Comparison of ENCODE assay signal across 1 cellular context in the genomic region with DNA sequence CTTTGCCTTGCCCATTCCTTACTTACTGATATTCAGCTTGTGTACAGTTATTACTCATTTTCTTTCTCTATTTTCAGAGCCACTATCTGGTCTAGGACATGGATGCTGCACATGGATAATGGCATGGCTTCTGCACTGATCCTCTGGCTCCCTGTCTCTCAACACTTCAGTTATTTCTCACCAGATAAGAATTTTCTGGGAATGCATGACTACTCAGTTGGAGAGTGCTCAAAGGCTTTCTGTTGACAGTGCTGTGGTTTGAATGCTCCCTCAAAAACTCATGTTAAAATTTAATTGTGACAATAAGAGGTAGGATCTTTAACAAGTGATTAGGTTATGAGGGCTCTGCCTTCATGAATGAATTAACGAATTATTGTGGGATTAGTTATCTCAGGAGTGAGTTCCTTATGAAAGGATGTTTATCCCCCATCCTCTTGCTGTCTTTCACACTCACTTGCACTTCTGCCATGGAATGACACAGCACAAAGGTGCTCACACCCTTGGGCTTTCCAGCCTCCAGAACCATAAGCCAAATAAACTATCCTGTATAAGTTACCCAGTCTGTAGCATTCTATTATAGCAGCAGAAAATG.
A peak's percentile ranks its signal among the peaks of the same experiment; 100 is the strongest.
TF ChIP-seq lines count a peak whose summit lies in the region.

No MANE protein-coding gene starts in this region.

TF ChIP-seq in K562, 482 proteins besides CTCF, POLR2A, EP300 and RAD21 (continued from another document and continues in another):
- TF ChIP-seq TAF7 (tag; IDR thresholded peaks at IDR 0.05) (no peak), CTBP1 (IDR thresholded peaks at IDR 0.05; ENCODE audit: borderline replicate concordance) (peak; percentile 72; the same call in 1 of the 2 replicates), PYGO2 (tag; IDR thresholded peaks at IDR 0.05) (no peak), SREBF1 (IDR thresholded peaks at IDR 0.05; ENCODE audit: borderline replicate concordance, low read depth, low read length) (no peak), MTA2 (IDR thresholded peaks at IDR 0.05; ENCODE audit: low read depth) (no peak), MIER1 (IDR thresholded peaks at IDR 0.05; ENCODE audit: low read depth) (no peak), LEF1 (IDR thresholded peaks at IDR 0.05) (peak; percentile 52; the same call in 1 of the 2 replicates), SMARCB1 (IDR thresholded peaks at IDR 0.05; ENCODE audit: insufficient read length, low read depth) (no peak), ARID1B (IDR thresholded peaks at IDR 0.05) (peak; percentile 89), ZNF584 (CRISPR knock-in tag; IDR thresholded peaks at IDR 0.05; ENCODE audit: low read depth) (peak; percentile 61; the same call in 1 of the 2 replicates), ADNP (tag; IDR thresholded peaks at IDR 0.05) (no peak), RBM22 (IDR thresholded peaks at IDR 0.05; ENCODE audit: low read depth, low read length, poor library complexity, severe bottlenecking) (no peak), NEUROD1 (IDR thresholded peaks at IDR 0.05; ENCODE audit: borderline replicate concordance, low read depth, low read length, partially characterized antibody) (no peak), PML (IDR thresholded peaks at IDR 0.05; ENCODE audit: low read length) (no peak), ETV6 (IDR thresholded peaks at IDR 0.05; ENCODE audit: borderline replicate concordance in 1 of 2, low read depth in 2 of 2, low read length in 1 of 2) (no peak), ETV6 (CRISPR knock-in tag; IDR thresholded peaks at IDR 0.05; ENCODE audit: borderline replicate concordance) (no peak), MAFK (IDR thresholded peaks at IDR 0.05; ENCODE audit: low read length) (peak; percentile 60), HNRNPL (IDR thresholded peaks at IDR 0.05; ENCODE audit: low read depth, low read length) (no peak), CBFA2T3 (IDR thresholded peaks at IDR 0.05) (peak; percentile 82), POLR2G (IDR thresholded peaks at IDR 0.05; ENCODE audit: low read depth, low read length) (no peak), HIVEP1 (CRISPR knock-in tag; IDR thresholded peaks at IDR 0.05) (no peak), TCFL5 (CRISPR knock-in tag; conservative IDR thresholded peaks at IDR 0.05) (no peak), SMARCA4 (IDR thresholded peaks at IDR 0.05) (peak; percentile 83), CXXC5 (CRISPR knock-in tag; IDR thresholded peaks at IDR 0.05) (peak; percentile 50; the same call in 1 of the 2 replicates), TOE1 (IDR thresholded peaks at IDR 0.05; ENCODE audit: borderline replicate concordance) (no peak), TOE1 (CRISPR knock-in tag; IDR thresholded peaks at IDR 0.05; ENCODE audit: borderline replicate concordance, low read depth) (no peak), CSDE1 (IDR thresholded peaks at IDR 0.05) (no peak), PTRF (tag; IDR thresholded peaks at IDR 0.05) (peak; percentile 46; the same call in 1 of the 2 replicates), FOS (IDR thresholded peaks at IDR 0.05; ENCODE audit: extremely low read depth, insufficient read length) (no peak), CBX1 (IDR thresholded peaks at IDR 0.05; ENCODE audit: low read depth) (no peak), NFXL1 (CRISPR knock-in tag; IDR thresholded peaks at IDR 0.05) (no peak), MAFG (tag; conservative IDR thresholded peaks at IDR 0.05) (peak; percentile 89), SMAD2 (IDR thresholded peaks at IDR 0.05; ENCODE audit: low read depth, low read length) (no peak), HDAC6 (IDR thresholded peaks at IDR 0.05; ENCODE audit: low read depth, low read length) (no peak), U2AF1 (optimal IDR thresholded peaks at IDR 0.05; ENCODE audit: low read depth, low read length) (no peak), ZNF717 (CRISPR knock-in tag; IDR thresholded peaks at IDR 0.05) (no peak), ZSCAN29 (IDR thresholded peaks at IDR 0.05) (no peak), ZBTB8A (IDR thresholded peaks at IDR 0.05; ENCODE audit: partially characterized antibody) (no peak), ZFP1 (CRISPR knock-in tag; IDR thresholded peaks at IDR 0.05) (no peak), YBX1 (IDR thresholded peaks at IDR 0.05) (no peak), CCNT2 (IDR thresholded peaks at IDR 0.05; ENCODE audit: borderline replicate concordance, extremely low read depth, insufficient read length, low read depth, low read length) (peak; percentile 9), NR4A1 (CRISPR knock-in tag; IDR thresholded peaks at IDR 0.05) (no peak), NR4A1 (tag; IDR thresholded peaks at IDR 0.05) (0 out of 2 replicates have a peak, but pooled peaks have one; percentile 80), NONO (IDR thresholded peaks at IDR 0.05; ENCODE audit: low read depth in 2 of 2, low read length in 1 of 2) (no peak)
- TF ChIP-seq, protein P1, sequence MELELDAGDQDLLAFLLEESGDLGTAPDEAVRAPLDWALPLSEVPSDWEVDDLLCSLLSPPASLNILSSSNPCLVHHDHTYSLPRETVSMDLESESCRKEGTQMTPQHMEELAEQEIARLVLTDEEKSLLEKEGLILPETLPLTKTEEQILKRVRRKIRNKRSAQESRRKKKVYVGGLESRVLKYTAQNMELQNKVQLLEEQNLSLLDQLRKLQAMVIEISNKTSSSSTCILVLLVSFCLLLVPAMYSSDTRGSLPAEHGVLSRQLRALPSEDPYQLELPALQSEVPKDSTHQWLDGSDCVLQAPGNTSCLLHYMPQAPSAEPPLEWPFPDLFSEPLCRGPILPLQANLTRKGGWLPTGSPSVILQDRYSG (tag; conservative IDR thresholded peaks at IDR 0.05; ENCODE audit: low read depth), result 0 out of 2 replicates have a peak, but pooled peaks have one; percentile 30
- TF ChIP-seq, protein P2, sequence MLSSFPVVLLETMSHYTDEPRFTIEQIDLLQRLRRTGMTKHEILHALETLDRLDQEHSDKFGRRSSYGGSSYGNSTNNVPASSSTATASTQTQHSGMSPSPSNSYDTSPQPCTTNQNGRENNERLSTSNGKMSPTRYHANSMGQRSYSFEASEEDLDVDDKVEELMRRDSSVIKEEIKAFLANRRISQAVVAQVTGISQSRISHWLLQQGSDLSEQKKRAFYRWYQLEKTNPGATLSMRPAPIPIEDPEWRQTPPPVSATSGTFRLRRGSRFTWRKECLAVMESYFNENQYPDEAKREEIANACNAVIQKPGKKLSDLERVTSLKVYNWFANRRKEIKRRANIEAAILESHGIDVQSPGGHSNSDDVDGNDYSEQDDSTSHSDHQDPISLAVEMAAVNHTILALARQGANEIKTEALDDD (IDR thresholded peaks at IDR 0.05), result peak; percentile 22; the same call in 1 of the 2 replicates
- TF ChIP-seq, protein P3, sequence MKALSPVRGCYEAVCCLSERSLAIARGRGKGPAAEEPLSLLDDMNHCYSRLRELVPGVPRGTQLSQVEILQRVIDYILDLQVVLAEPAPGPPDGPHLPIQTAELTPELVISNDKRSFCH (CRISPR knock-in tag; IDR thresholded peaks at IDR 0.05), result no peak
- TF ChIP-seq, protein P3 (tag; IDR thresholded peaks at IDR 0.05), result 0 out of 2 replicates have a peak, but pooled peaks have one; percentile 66
- TF ChIP-seq, protein P4, sequence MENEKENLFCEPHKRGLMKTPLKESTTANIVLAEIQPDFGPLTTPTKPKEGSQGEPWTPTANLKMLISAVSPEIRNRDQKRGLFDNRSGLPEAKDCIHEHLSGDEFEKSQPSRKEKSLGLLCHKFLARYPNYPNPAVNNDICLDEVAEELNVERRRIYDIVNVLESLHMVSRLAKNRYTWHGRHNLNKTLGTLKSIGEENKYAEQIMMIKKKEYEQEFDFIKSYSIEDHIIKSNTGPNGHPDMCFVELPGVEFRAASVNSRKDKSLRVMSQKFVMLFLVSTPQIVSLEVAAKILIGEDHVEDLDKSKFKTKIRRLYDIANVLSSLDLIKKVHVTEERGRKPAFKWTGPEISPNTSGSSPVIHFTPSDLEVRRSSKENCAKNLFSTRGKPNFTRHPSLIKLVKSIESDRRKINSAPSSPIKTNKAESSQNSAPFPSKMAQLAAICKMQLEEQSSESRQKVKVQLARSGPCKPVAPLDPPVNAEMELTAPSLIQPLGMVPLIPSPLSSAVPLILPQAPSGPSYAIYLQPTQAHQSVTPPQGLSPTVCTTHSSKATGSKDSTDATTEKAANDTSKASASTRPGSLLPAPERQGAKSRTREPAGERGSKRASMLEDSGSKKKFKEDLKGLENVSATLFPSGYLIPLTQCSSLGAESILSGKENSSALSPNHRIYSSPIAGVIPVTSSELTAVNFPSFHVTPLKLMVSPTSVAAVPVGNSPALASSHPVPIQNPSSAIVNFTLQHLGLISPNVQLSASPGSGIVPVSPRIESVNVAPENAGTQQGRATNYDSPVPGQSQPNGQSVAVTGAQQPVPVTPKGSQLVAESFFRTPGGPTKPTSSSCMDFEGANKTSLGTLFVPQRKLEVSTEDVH (IDR thresholded peaks at IDR 0.05; ENCODE audit: low read depth, partially characterized antibody), result no peak
- TF ChIP-seq, protein P5, sequence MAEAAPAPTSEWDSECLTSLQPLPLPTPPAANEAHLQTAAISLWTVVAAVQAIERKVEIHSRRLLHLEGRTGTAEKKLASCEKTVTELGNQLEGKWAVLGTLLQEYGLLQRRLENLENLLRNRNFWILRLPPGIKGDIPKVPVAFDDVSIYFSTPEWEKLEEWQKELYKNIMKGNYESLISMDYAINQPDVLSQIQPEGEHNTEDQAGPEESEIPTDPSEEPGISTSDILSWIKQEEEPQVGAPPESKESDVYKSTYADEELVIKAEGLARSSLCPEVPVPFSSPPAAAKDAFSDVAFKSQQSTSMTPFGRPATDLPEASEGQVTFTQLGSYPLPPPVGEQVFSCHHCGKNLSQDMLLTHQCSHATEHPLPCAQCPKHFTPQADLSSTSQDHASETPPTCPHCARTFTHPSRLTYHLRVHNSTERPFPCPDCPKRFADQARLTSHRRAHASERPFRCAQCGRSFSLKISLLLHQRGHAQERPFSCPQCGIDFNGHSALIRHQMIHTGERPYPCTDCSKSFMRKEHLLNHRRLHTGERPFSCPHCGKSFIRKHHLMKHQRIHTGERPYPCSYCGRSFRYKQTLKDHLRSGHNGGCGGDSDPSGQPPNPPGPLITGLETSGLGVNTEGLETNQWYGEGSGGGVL (CRISPR knock-in tag; IDR thresholded peaks at IDR 0.05), result no peak
- TF ChIP-seq, protein P6, sequence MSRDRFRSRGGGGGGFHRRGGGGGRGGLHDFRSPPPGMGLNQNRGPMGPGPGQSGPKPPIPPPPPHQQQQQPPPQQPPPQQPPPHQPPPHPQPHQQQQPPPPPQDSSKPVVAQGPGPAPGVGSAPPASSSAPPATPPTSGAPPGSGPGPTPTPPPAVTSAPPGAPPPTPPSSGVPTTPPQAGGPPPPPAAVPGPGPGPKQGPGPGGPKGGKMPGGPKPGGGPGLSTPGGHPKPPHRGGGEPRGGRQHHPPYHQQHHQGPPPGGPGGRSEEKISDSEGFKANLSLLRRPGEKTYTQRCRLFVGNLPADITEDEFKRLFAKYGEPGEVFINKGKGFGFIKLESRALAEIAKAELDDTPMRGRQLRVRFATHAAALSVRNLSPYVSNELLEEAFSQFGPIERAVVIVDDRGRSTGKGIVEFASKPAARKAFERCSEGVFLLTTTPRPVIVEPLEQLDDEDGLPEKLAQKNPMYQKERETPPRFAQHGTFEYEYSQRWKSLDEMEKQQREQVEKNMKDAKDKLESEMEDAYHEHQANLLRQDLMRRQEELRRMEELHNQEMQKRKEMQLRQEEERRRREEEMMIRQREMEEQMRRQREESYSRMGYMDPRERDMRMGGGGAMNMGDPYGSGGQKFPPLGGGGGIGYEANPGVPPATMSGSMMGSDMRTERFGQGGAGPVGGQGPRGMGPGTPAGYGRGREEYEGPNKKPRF (IDR thresholded peaks at IDR 0.05; ENCODE audit: low read depth, low read length), result no peak
- TF ChIP-seq, protein P7, sequence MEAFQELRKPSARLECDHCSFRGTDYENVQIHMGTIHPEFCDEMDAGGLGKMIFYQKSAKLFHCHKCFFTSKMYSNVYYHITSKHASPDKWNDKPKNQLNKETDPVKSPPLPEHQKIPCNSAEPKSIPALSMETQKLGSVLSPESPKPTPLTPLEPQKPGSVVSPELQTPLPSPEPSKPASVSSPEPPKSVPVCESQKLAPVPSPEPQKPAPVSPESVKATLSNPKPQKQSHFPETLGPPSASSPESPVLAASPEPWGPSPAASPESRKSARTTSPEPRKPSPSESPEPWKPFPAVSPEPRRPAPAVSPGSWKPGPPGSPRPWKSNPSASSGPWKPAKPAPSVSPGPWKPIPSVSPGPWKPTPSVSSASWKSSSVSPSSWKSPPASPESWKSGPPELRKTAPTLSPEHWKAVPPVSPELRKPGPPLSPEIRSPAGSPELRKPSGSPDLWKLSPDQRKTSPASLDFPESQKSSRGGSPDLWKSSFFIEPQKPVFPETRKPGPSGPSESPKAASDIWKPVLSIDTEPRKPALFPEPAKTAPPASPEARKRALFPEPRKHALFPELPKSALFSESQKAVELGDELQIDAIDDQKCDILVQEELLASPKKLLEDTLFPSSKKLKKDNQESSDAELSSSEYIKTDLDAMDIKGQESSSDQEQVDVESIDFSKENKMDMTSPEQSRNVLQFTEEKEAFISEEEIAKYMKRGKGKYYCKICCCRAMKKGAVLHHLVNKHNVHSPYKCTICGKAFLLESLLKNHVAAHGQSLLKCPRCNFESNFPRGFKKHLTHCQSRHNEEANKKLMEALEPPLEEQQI (IDR thresholded peaks at IDR 0.05), result peak; percentile 32; the same call in 1 of the 2 replicates
- TF ChIP-seq, protein P8, sequence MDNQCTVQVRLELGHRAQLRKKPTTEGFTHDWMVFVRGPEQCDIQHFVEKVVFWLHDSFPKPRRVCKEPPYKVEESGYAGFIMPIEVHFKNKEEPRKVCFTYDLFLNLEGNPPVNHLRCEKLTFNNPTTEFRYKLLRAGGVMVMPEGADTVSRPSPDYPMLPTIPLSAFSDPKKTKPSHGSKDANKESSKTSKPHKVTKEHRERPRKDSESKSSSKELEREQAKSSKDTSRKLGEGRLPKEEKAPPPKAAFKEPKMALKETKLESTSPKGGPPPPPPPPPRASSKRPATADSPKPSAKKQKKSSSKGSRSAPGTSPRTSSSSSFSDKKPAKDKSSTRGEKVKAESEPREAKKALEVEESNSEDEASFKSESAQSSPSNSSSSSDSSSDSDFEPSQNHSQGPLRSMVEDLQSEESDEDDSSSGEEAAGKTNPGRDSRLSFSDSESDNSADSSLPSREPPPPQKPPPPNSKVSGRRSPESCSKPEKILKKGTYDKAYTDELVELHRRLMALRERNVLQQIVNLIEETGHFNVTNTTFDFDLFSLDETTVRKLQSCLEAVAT (IDR thresholded peaks at IDR 0.05), result no peak
- TF ChIP-seq, protein P9, sequence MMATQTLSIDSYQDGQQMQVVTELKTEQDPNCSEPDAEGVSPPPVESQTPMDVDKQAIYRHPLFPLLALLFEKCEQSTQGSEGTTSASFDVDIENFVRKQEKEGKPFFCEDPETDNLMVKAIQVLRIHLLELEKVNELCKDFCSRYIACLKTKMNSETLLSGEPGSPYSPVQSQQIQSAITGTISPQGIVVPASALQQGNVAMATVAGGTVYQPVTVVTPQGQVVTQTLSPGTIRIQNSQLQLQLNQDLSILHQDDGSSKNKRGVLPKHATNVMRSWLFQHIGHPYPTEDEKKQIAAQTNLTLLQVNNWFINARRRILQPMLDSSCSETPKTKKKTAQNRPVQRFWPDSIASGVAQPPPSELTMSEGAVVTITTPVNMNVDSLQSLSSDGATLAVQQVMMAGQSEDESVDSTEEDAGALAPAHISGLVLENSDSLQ (IDR thresholded peaks at IDR 0.05), result peak; percentile 46; the same call in 1 of the 2 replicates
- TF ChIP-seq, protein P10, sequence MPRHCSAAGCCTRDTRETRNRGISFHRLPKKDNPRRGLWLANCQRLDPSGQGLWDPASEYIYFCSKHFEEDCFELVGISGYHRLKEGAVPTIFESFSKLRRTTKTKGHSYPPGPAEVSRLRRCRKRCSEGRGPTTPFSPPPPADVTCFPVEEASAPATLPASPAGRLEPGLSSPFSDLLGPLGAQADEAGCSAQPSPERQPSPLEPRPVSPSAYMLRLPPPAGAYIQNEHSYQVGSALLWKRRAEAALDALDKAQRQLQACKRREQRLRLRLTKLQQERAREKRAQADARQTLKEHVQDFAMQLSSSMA (CRISPR knock-in tag; IDR thresholded peaks at IDR 0.05), result no peak
